ENCODE assay signal across 8 cellular contexts in genomic region chr1:220320709-220321108, GRCh38.
"Had no signal": no experiment of that assay in that cellular context is flagged by ENCODE, and none has a peak within 500 bp of the region (broad histone marks: within the 10 kb centered on the region; RNA-seq: fewer than 3 reads in every experiment).

No MANE protein-coding gene starts in this region.

- FAIRE-seq: H1, H54, HTR-8/SVneo had no signal

- DNase-seq: H9, HCEC 1CT, KBM-7 had no signal

- H3K4me2 ChIP-seq: GM23338, KMS-11 had no signal

- H2AFZ ChIP-seq: GM23338 had no signal

- ATAC-seq: GM23338 had no signal

- H3K4me3 Mint-ChIP-seq: GM23338, H9 had no signal

- H3K9ac ChIP-seq: KMS-11 had no signal

- H3K9me3 Mint-ChIP-seq: H9 had no signal

- H3K4me3 ChIP-seq: GM23338 had no signal

- H3K27ac ChIP-seq: KMS-11 had no signal

- H3K27ac Mint-ChIP-seq: GM23338, H9 had no signal
